Comparison of ENCODE assay signal across 18 cellular contexts in genomic region chr19:36460046-36460445, GRCh38.
"Had no signal": no experiment of that assay in that cellular context is flagged by ENCODE, and none has a peak within 500 bp of the region (broad histone marks: within the 10 kb centered on the region; RNA-seq: fewer than 3 reads in every experiment).

No MANE protein-coding gene starts in this region.

- DNase-seq: activated CD4-positive, alpha-beta T cell treated with anti-CD3 and anti-CD28 coated beads, Interleukin-2, amount 10 ng/mL, durations not matched to agents 24 days and 14 days; activated CD4-positive, CD25-positive, alpha-beta regulatory T cell; activated CD8-positive, alpha-beta memory T cell treated with anti-CD3 and anti-CD28 coated beads, Interleukin-2, amount 50 U/mL, for 4 hours; activated CD8-positive, alpha-beta T cell treated with anti-CD3 and anti-CD28 coated beads, Interleukin-2, amount 10 ng/mL, durations not matched to agents 7 days and 5 days; activated naive CD4-positive, alpha-beta T cell; activated naive CD8-positive, alpha-beta T cell treated with anti-CD3 and anti-CD28 coated beads, Interleukin-2, amount 10 ng/mL, durations not matched to agents 7 days and 5 days; anterior cingulate cortex; kidney; mammary epithelial cell; naive B cell; ovary; spleen; stomach had no signal

- H3K4me1 ChIP-seq: left lung, neural progenitor cell, spleen, stomach had no signal

- H3K27me3 ChIP-seq: hepatocyte, left lung, neural progenitor cell, ovary, spleen, stomach had no signal

- H2AFZ ChIP-seq: hepatocyte, neural progenitor cell had no signal

- H3K4me2 ChIP-seq: hepatocyte, neural progenitor cell had no signal

- H3K27ac ChIP-seq: epithelial cell of prostate, hepatocyte, left lung, neural progenitor cell, ovary, spleen, stomach had no signal

- H3K36me3 ChIP-seq: ovary had no signal

- H3K27ac Mint-ChIP-seq: activated CD4-positive, alpha-beta T cell treated with anti-CD3 and anti-CD28 coated beads, Interleukin-2, amount 10 ng/mL, durations not matched to agents 24 days and 14 days; activated CD8-positive, alpha-beta T cell treated with anti-CD3 and anti-CD28 coated beads, Interleukin-2, amount 10 ng/mL, durations not matched to agents 7 days and 5 days; activated naive CD8-positive, alpha-beta T cell treated with anti-CD3 and anti-CD28 coated beads, Interleukin-2, amount 10 ng/mL, durations not matched to agents 7 days and 5 days; neural progenitor cell had no signal

- H3K4me3 Mint-ChIP-seq: activated CD4-positive, alpha-beta T cell treated with anti-CD3 and anti-CD28 coated beads, Interleukin-2, amount 10 ng/mL, durations not matched to agents 24 days and 14 days; activated CD8-positive, alpha-beta T cell treated with anti-CD3 and anti-CD28 coated beads, Interleukin-2, amount 10 ng/mL, durations not matched to agents 7 days and 5 days; activated naive CD8-positive, alpha-beta T cell treated with anti-CD3 and anti-CD28 coated beads, Interleukin-2, amount 10 ng/mL, durations not matched to agents 7 days and 5 days; naive B cell; neural progenitor cell had no signal

- H3K4me3 ChIP-seq: hepatocyte, left lung, neural progenitor cell, ovary, spleen, stomach had no signal

- H3K4me1 Mint-ChIP-seq: activated CD4-positive, alpha-beta T cell treated with anti-CD3 and anti-CD28 coated beads, Interleukin-2, amount 10 ng/mL, durations not matched to agents 24 days and 14 days; activated naive CD8-positive, alpha-beta T cell treated with anti-CD3 and anti-CD28 coated beads, Interleukin-2, amount 10 ng/mL, durations not matched to agents 7 days and 5 days; naive B cell; neural progenitor cell had no signal

- H3K9ac ChIP-seq: neural progenitor cell had no signal

- ATAC-seq: activated CD8-positive, alpha-beta T cell treated with anti-CD3 and anti-CD28 coated beads, Interleukin-2, amount 10 ng/mL, durations not matched to agents 7 days and 5 days; left lung; sciatic nerve had no signal

- H3K27me3 Mint-ChIP-seq: activated CD4-positive, alpha-beta T cell treated with anti-CD3 and anti-CD28 coated beads, Interleukin-2, amount 10 ng/mL, durations not matched to agents 24 days and 14 days; activated naive CD8-positive, alpha-beta T cell treated with anti-CD3 and anti-CD28 coated beads, Interleukin-2, amount 10 ng/mL, durations not matched to agents 7 days and 5 days; naive B cell had no signal
